Comparison of ENCODE assay signal across 22 cellular contexts in the genomic region with DNA sequence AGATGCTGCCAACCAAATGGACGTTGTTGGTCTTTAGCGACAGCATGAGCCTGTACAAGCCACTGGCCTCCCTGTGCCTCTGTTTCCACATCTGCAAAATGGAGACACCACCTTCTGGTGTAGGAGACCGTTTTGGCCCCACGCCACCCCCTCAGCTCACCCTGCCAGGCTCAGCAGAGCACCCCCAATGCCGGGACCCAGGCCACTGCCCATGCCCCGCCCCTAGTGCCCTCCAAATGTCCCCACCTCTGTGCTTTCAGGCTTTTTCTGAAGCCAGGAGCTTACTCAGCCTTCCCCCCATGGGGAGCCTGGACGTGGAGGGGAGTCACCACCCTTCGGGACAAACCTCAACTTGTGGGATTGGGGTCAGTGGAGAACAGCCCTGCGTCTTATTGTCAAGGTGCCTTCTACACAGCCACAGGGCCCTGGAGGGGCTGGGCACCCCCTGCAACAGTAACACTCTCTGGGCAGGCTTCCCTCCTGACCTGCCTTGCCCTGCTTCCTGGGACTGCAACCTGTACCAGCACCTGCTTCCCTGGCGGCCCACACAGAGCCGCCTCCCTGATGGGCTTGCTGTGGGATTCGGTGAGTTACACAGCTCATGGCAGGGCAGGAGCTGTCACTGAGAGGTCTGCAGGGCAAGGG.
"Had no signal": no experiment of that assay in that cellular context is flagged by ENCODE, and none has a peak within 500 bp of the region (broad histone marks: within the 10 kb centered on the region; RNA-seq: fewer than 3 reads in every experiment).

No MANE protein-coding gene starts in this region.

- H3K27ac Mint-ChIP-seq: activated CD4-positive, alpha-beta T cell treated with anti-CD3 and anti-CD28 coated beads, Interleukin-2, amount 10 ng/mL, durations not matched to agents 7 days and 5 days; activated CD8-positive, alpha-beta T cell treated with anti-CD3 and anti-CD28 coated beads for 36 hours; activated naive CD8-positive, alpha-beta T cell treated with anti-CD3 and anti-CD28 coated beads, Interleukin-2, amount 50 U/mL, for 24 hours; activated T-cell treated with anti-CD3 and anti-CD28 coated beads, Interleukin-2, amount 50 U/mL, for 72 hours; T-cell; T-helper 2 cell treated with Interferon-gamma antibody and Interleukin-4, amounts not matched to agents 5 μg/mL and 100 μg/mL, for 36 hours had no signal

- H3K4me3 ChIP-seq: dorsolateral prefrontal cortex, esophagus squamous epithelium, gastroesophageal sphincter, spleen, upper lobe of right lung had no signal

- H3K27me3 Mint-ChIP-seq: activated CD4-positive, alpha-beta T cell treated with anti-CD3 and anti-CD28 coated beads, Interleukin-2, amount 10 ng/mL, durations not matched to agents 7 days and 5 days had no signal

- H3K9me3 ChIP-seq: esophagus squamous epithelium, gastroesophageal sphincter, spleen, upper lobe of right lung had no signal

- H3K4me1 ChIP-seq: spleen had no signal

- H3K36me3 Mint-ChIP-seq: brain, T-cell had no signal

- H3K36me3 ChIP-seq: esophagus squamous epithelium, gastroesophageal sphincter, spleen, upper lobe of right lung, WERI-Rb-1 had no signal

- ATAC-seq: activated CD8-positive, alpha-beta T cell treated with anti-CD3 and anti-CD28 coated beads for 36 hours; activated naive CD8-positive, alpha-beta T cell treated with anti-CD3 and anti-CD28 coated beads, Interleukin-2, amount 50 U/mL, for 24 hours; activated T-cell treated with anti-CD3 and anti-CD28 coated beads, Interleukin-2, amount 50 U/mL, for 72 hours; gastroesophageal sphincter; T-cell; upper lobe of right lung had no signal

- H3K4me1 Mint-ChIP-seq: activated CD4-positive, alpha-beta T cell treated with anti-CD3 and anti-CD28 coated beads, Interleukin-2, amount 10 ng/mL, durations not matched to agents 7 days and 5 days; activated naive CD8-positive, alpha-beta T cell treated with anti-CD3 and anti-CD28 coated beads, Interleukin-2, amount 50 U/mL, for 24 hours; T-cell had no signal

- H3K9me3 Mint-ChIP-seq: activated CD4-positive, alpha-beta T cell treated with anti-CD3 and anti-CD28 coated beads, Interleukin-2, amount 10 ng/mL, durations not matched to agents 7 days and 5 days; activated CD8-positive, alpha-beta T cell treated with anti-CD3 and anti-CD28 coated beads for 36 hours; activated naive CD8-positive, alpha-beta T cell treated with anti-CD3 and anti-CD28 coated beads, Interleukin-2, amount 50 U/mL, for 24 hours; activated T-cell treated with anti-CD3 and anti-CD28 coated beads, Interleukin-2, amount 50 U/mL, for 72 hours; neural crest cell; T-cell; T-helper 2 cell treated with Interferon-gamma antibody and Interleukin-4, amounts not matched to agents 5 μg/mL and 100 μg/mL, for 36 hours had no signal

- H3K4me3 Mint-ChIP-seq: activated CD4-positive, alpha-beta T cell treated with anti-CD3 and anti-CD28 coated beads, Interleukin-2, amount 10 ng/mL, durations not matched to agents 7 days and 5 days; activated CD8-positive, alpha-beta T cell treated with anti-CD3 and anti-CD28 coated beads for 36 hours; activated naive CD8-positive, alpha-beta T cell treated with anti-CD3 and anti-CD28 coated beads, Interleukin-2, amount 50 U/mL, for 24 hours; activated T-cell treated with anti-CD3 and anti-CD28 coated beads, Interleukin-2, amount 50 U/mL, for 72 hours; brain; neural crest cell; T-cell; T-helper 2 cell treated with Interferon-gamma antibody and Interleukin-4, amounts not matched to agents 5 μg/mL and 100 μg/mL, for 36 hours had no signal

- DNase-seq: activated CD4-positive, alpha-beta T cell treated with anti-CD3 and anti-CD28 coated beads, Interleukin-2, amount 10 ng/mL, durations not matched to agents 7 days and 5 days; activated CD4-positive, CD25-positive, alpha-beta regulatory T cell treated with anti-CD3 and anti-CD28 coated beads, Interleukin-2, amount 50 U/mL, for 72 hours; activated CD8-positive, alpha-beta T cell treated with anti-CD3 and anti-CD28 coated beads for 36 hours; activated gamma-delta T cell; activated naive CD4-positive, alpha-beta T cell treated with anti-CD3 and anti-CD28 coated beads, Interleukin-2, amount 50 U/mL, for 16 hours; activated naive CD8-positive, alpha-beta T cell treated with anti-CD3 and anti-CD28 coated beads, Interleukin-2, amount 50 U/mL, for 24 hours; activated T-cell treated with anti-CD3 and anti-CD28 coated beads, Interleukin-2, amount 50 U/mL, for 72 hours; anterior cingulate cortex; caudate nucleus; dorsolateral prefrontal cortex; esophagus squamous epithelium; hypothalamus; spleen; stimulated activated CD4-positive, alpha-beta T cell treated with anti-CD3 and anti-CD28 coated beads, Interleukin-4, amount 100 ng/mL, for 1 hour; stimulated activated naive CD4-positive, alpha-beta T cell treated with Interleukin-2 at 50 U/mL for 16 hours; T-cell; upper lobe of right lung; WERI-Rb-1 had no signal

- H3K27ac ChIP-seq: dorsolateral prefrontal cortex, esophagus squamous epithelium, gastroesophageal sphincter, upper lobe of right lung had no signal
